ENCODE assay signal across 18 cellular contexts in genomic region chr18:8751692-8752091, GRCh38. TPM values are rescaled to one million over a fixed set of nuclear protein-coding genes. Genes with fewer than 3 reads are reported as not detected.
DNase-seq lines count a peak whose midpoint lies in the region; ATAC-seq and TF ChIP-seq lines count a peak whose summit lies in the region.
"Had no signal": no experiment of that assay in that cellular context is flagged by ENCODE, and none has a peak within 500 bp of the region (broad histone marks: within the 10 kb centered on the region; RNA-seq: fewer than 3 reads in every experiment).

No MANE protein-coding gene starts in this region.

- H3K79me2 ChIP-seq in ACC112 (ENCODE audit: control insufficient read depth, insufficient read depth, low read length, unreplicated experiment) (no peaks in the 10 kb centered on the region), OCI-LY7 (ENCODE audit: insufficient read depth, low read depth, low read length) (peaks cover 66% of the 10 kb centered on the region; the same call in 1 of the 2 replicates)

- H3K27ac ChIP-seq in ACC112 (ENCODE audit: low read depth, low read length) (peak overlapping the region; percentile 75), OCI-LY7 (ENCODE audit: low read depth, low read length, poor library complexity, severe bottlenecking) (peak overlapping the region; percentile 32), esophagus (ENCODE audit: low read depth in 2 of 2, low read length in 1 of 2) (peak overlapping the region; percentile 52 to 76), endodermal cell (ENCODE audit: low read depth, low read length) (no peak overlapping the region)
- H3K27ac ChIP-seq: lower lobe of right lung, prostate gland had no signal

- H3K9me2 ChIP-seq in OCI-LY7 (ENCODE audit: insufficient read depth, low read length) = no peaks in the 10 kb centered on the region

- H3K4me3 Mint-ChIP-seq in osteocyte (ENCODE audit: unreplicated experiment) (peak overlapping the region; percentile 42), endodermal cell (no peak overlapping the region)
- H3K4me3 Mint-ChIP-seq: CD8-positive, alpha-beta memory T cell; effector memory CD8-positive, alpha-beta T cell; nephron; stimulated activated effector memory CD8-positive, alpha-beta T cell treated with anti-CD3 and anti-CD28 coated beads, Interleukin-12 subunit alpha, Interleukin-12 subunit beta, amount 100 ng/mL, for 72 hours; T-helper 2 cell treated with Interferon-gamma antibody and Interleukin-4, amounts not matched to agents 5 μg/mL and 100 μg/mL, for 36 hours had no signal

- H3K36me3 Mint-ChIP-seq in osteocyte (ENCODE audit: unreplicated experiment) (peaks cover 11% of the 10 kb centered on the region), endodermal cell (ENCODE audit: low read depth) (peaks cover 4% of the 10 kb centered on the region)
- H3K36me3 Mint-ChIP-seq: CD8-positive, alpha-beta memory T cell; stimulated activated effector memory CD8-positive, alpha-beta T cell treated with anti-CD3 and anti-CD28 coated beads, Interleukin-12 subunit alpha, Interleukin-12 subunit beta, amount 100 ng/mL, for 72 hours had no signal

- WGBS in esophagus, 2 donors = 46 to 59% methylated on average over 9 of the region's 9 CpGs
- 94 to 96% methylated on average over 9 of the region's 9 CpGs for WGBS in endodermal cell (ENCODE audit: insufficient coverage in 1 of 2, insufficient read length in 1 of 2), 2 experiments

- H3K4me2 ChIP-seq in OCI-LY7 (ENCODE audit: low read length) = peak overlapping the region; percentile 7; the same call in 1 of the 2 replicates

- no peak overlapping the region for H2AFZ ChIP-seq in ACC112 (ENCODE audit: low read length, unreplicated experiment)
- no peak overlapping the region for H2AFZ ChIP-seq in OCI-LY7 (ENCODE audit: low read length)

- POLR2A ChIA-PET in OCI-LY7 (lab: Charles Lee) = interaction anchor here (1.1 to 1.5 kb wide), 2 partner anchors 11 to 12 kb away, joined by 3 to 4 read pairs; no protein-coding TSS in a partner anchor

- H3K4me1 ChIP-seq in ACC112 (ENCODE audit: control insufficient read depth, insufficient read depth, low read length, unreplicated experiment) = peaks cover 36% of the 10 kb centered on the region
- peaks cover 93% of the 10 kb centered on the region for H3K4me1 ChIP-seq in OCI-LY7 (ENCODE audit: insufficient read depth, low read length, poor library complexity, severe bottlenecking)
- peaks cover 2 to 3% of the 10 kb centered on the region in 2 donors for H3K4me1 ChIP-seq in esophagus (ENCODE audit: control insufficient read depth in 2 of 2, insufficient read depth in 2 of 2, low read length in 1 of 2)
- H3K4me1 ChIP-seq in endodermal cell (ENCODE audit: control insufficient read depth, insufficient read depth, low read length) = no peaks in the 10 kb centered on the region
- H3K4me1 ChIP-seq: lower lobe of right lung, prostate gland had no signal

- H3K27ac Mint-ChIP-seq in osteocyte (ENCODE audit: unreplicated experiment) = peak overlapping the region; percentile 95
- no peak overlapping the region for H3K27ac Mint-ChIP-seq in endodermal cell
- H3K27ac Mint-ChIP-seq: effector memory CD8-positive, alpha-beta T cell; nephron; stimulated activated effector memory CD8-positive, alpha-beta T cell treated with anti-CD3 and anti-CD28 coated beads, Interleukin-12 subunit alpha, Interleukin-12 subunit beta, amount 100 ng/mL, for 72 hours; T-helper 2 cell treated with Interferon-gamma antibody and Interleukin-4, amounts not matched to agents 5 μg/mL and 100 μg/mL, for 36 hours had no signal

- no peaks in the 10 kb centered on the region for H3K36me3 ChIP-seq in ACC112 (ENCODE audit: insufficient read depth, low read length)
- peaks cover 89% of the 10 kb centered on the region for H3K36me3 ChIP-seq in OCI-LY7 (ENCODE audit: insufficient read depth, low read length)
- H3K36me3 ChIP-seq in esophagus (ENCODE audit: control insufficient read depth in 2 of 2, insufficient read depth in 2 of 2, low read length in 1 of 2) = peaks cover 0 to under 1% of the 10 kb centered on the region in 2 donors
- no peaks in the 10 kb centered on the region for H3K36me3 ChIP-seq in endodermal cell (ENCODE audit: control insufficient read depth, insufficient read depth, low read length)
- H3K36me3 ChIP-seq: lower lobe of right lung, prostate gland had no signal

- TSS peak; percentile 31 for BruUV-seq in OCI-LY7 (replicated peaks; lab: Mats Ljungman, UMichigan)

- H3K4me1 Mint-ChIP-seq in osteocyte (ENCODE audit: unreplicated experiment) = peaks cover 69% of the 10 kb centered on the region
- no peaks in the 10 kb centered on the region for H3K4me1 Mint-ChIP-seq in endodermal cell
- H3K4me1 Mint-ChIP-seq: nephron had no signal

- no peak for TF ChIP-seq CTCF in OCI-LY7 (conservative IDR thresholded peaks at IDR 0.05; ENCODE audit: low read length)
- TF ChIP-seq CTCF in osteocyte (IDR thresholded peaks at IDR 0.05) = no peak
- no peak for TF ChIP-seq CTCF in endodermal cell (conservative IDR thresholded peaks at IDR 0.05)

- no peaks in the 10 kb centered on the region for H3K9me3 Mint-ChIP-seq in osteocyte (ENCODE audit: unreplicated experiment)
- no peaks in the 10 kb centered on the region for H3K9me3 Mint-ChIP-seq in endodermal cell
- H3K9me3 Mint-ChIP-seq: CD8-positive, alpha-beta memory T cell; effector memory CD8-positive, alpha-beta T cell; nephron; stimulated activated effector memory CD8-positive, alpha-beta T cell treated with anti-CD3 and anti-CD28 coated beads, Interleukin-12 subunit alpha, Interleukin-12 subunit beta, amount 100 ng/mL, for 72 hours; T-helper 2 cell treated with Interferon-gamma antibody and Interleukin-4, amounts not matched to agents 5 μg/mL and 100 μg/mL, for 36 hours had no signal

- intact Hi-C loops in OCI-LY7 (cut with micrococcal nuclease; ENCODE audit: unreplicated experiment) = no loop called here

- H3K27me3 Mint-ChIP-seq in osteocyte (ENCODE audit: unreplicated experiment) (no peaks in the 10 kb centered on the region), endodermal cell (ENCODE audit: insufficient read depth) (no peaks in the 10 kb centered on the region)
- H3K27me3 Mint-ChIP-seq: CD8-positive, alpha-beta memory T cell; effector memory CD8-positive, alpha-beta T cell had no signal

- H3K27me3 ChIP-seq in ACC112 (ENCODE audit: insufficient read depth, low read length) = no peaks in the 10 kb centered on the region
- H3K27me3 ChIP-seq in esophagus (ENCODE audit: control insufficient read depth in 1 of 2, insufficient read depth in 2 of 2, low read length in 2 of 2) = no peaks in the 10 kb centered on the region
- H3K27me3 ChIP-seq in endodermal cell (ENCODE audit: control insufficient read depth, insufficient read depth, low read length, poor library complexity, severe bottlenecking) = no peaks in the 10 kb centered on the region

- peaks cover 9% of the 10 kb centered on the region; the same call in 1 of the 2 replicates for H3K9me3 ChIP-seq in OCI-LY7 (ENCODE audit: low read length)
- H3K9me3 ChIP-seq in esophagus (ENCODE audit: control insufficient read depth in 2 of 2, insufficient read depth in 1 of 2, low read depth in 1 of 2, low read length in 1 of 2) = no peaks in the 10 kb centered on the region
- H3K9me3 ChIP-seq in endodermal cell (ENCODE audit: control insufficient read depth, low read length) = no peaks in the 10 kb centered on the region
- H3K9me3 ChIP-seq: lower lobe of right lung, prostate gland had no signal

- CTCF ChIA-PET in OCI-LY7 (lab: Charles Lee; ENCODE audit: unreplicated experiment) = no interaction called here

- no peaks in the 10 kb centered on the region for H4K20me1 ChIP-seq in OCI-LY7 (ENCODE audit: insufficient read depth, low read length)

- H3K9ac ChIP-seq in endodermal cell (ENCODE audit: extremely low read depth, low read length, poor library complexity, severe bottlenecking) = no peak overlapping the region

- DNase-seq in OCI-LY7 (ENCODE audit: low spot score) = no peak
- no peak for DNase-seq in osteocyte (ENCODE audit: extremely low spot score, unreplicated experiment)
- no peak for DNase-seq in endodermal cell
- DNase-seq in iPS-NIHi7 (ENCODE audit: extremely low spot score) = no peak
- no peak for DNase-seq in NCI-H1417 (lab: John Stamatoyannopoulos, UW)
- DNase-seq: activated CD4-positive, CD25-positive, alpha-beta regulatory T cell treated with anti-CD3 and anti-CD28 coated beads, Interleukin-2, amount 50 U/mL, for 72 hours; CD8-positive, alpha-beta memory T cell; effector memory CD8-positive, alpha-beta T cell; lower lobe of right lung; NCI-H187 treated with DMSO at 0.1 percent for 48 hours; trophoblast cell had no signal

- H3K4me3 ChIP-seq in ACC112 (ENCODE audit: low read depth, low read length) (no peak overlapping the region), OCI-LY7 (ENCODE audit: low read depth, low read length, poor library complexity, severe bottlenecking) (no peak overlapping the region), esophagus (ENCODE audit: low read depth in 1 of 2, low read length in 2 of 2) (no peak overlapping the region), endodermal cell (ENCODE audit: low read length) (no peak overlapping the region)
- H3K4me3 ChIP-seq: lower lobe of right lung, prostate gland had no signal

- no peak for ATAC-seq in GM21423 (IDR thresholded peaks at IDR 0.05; ENCODE audit: unreplicated experiment)
- ATAC-seq: effector memory CD8-positive, alpha-beta T cell; lower lobe of right lung; stimulated activated effector memory CD8-positive, alpha-beta T cell treated with anti-CD3 and anti-CD28 coated beads, Interleukin-12 subunit alpha, Interleukin-12 subunit beta, amount 100 ng/mL, for 72 hours had no signal

RNA-seq across cellular contexts. Expression of gene MTCL1, which starts 46.3 kb away (rescaled TPM):
- total RNA-seq in OCI-LY7 (2014; rRNA removed; shearing (Covaris generic)) = 82.8 and 96.8 TPM in 2 replicates
- 159 and 170 TPM in 2 replicates for total RNA-seq in OCI-LY7 (2022)
- 1 to 10 TPM; 4.4 to 6.5 TPM for polyA plus RNA-seq in esophagus
- 56.9 and 58.4 TPM in 2 replicates for total RNA-seq in osteocyte
- 10 to 100 TPM; 15.0 to 26.0 TPM for total RNA-seq in endodermal cell
- polyA plus RNA-seq in endodermal cell (2013, experiment 1 of 2) = 31.7 TPM
- 26.8 TPM for polyA plus RNA-seq in endodermal cell (2013, experiment 2 of 2)
- polyA plus RNA-seq: CD8-positive, alpha-beta memory T cell had no signal
